In the genomic region with DNA sequence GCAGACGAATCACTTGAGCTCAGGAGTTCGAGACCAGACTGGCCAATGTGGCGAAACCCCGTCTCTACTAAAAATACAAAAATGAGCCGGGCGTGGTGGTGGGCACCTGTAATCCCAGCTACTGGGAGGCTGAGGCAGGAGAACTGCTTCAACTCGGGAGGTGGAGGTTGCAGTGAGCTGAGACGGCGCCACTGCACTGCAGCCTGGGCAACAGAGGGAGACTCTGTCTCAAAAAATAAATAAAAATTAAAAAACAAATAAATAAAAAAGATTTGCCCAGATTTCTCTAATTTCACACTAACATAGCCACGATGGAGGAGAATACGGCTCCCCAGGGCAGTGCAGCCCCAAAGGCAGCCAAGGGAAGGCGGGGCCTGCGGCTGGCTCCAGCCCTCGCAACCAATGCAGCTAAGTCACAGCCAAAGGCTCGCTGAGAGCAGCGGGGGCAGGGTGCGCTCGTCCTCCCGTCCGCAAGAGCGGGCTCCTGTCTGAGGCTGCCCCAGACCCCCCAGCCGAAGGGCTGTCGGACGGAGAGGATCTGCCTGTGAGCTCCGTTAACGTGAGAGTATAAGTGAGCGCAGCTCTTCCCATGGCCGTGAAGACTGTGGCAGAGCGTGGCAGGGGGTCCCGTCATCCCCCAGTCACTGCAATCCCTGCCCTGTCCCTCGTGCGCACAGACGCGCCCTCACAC, we compare ENCODE assay signal across 16 cellular contexts. TPM values are rescaled to one million over a fixed set of nuclear protein-coding genes. Genes with fewer than 3 reads are reported as not detected.
DNase-seq lines count a peak whose midpoint lies in the region; ATAC-seq and TF ChIP-seq lines count a peak whose summit lies in the region.
"Had no signal": no experiment of that assay in that cellular context is flagged by ENCODE, and none has a peak within 500 bp of the region (broad histone marks: within the 10 kb centered on the region; RNA-seq: fewer than 3 reads in every experiment).

No MANE protein-coding gene starts in this region.

- no peaks in the 10 kb centered on the region for H3K4me1 Mint-ChIP-seq in activated CD8-positive, alpha-beta T cell treated with anti-CD3 and anti-CD28 coated beads for 36 hours (ENCODE audit: low read depth)

- no peaks in the 10 kb centered on the region for H3K27me3 Mint-ChIP-seq in activated CD8-positive, alpha-beta T cell treated with anti-CD3 and anti-CD28 coated beads for 36 hours

- no peaks in the 10 kb centered on the region for H3K79me1 ChIP-seq in mesenchymal stem cell (replicated peaks; ENCODE audit: low read length, poor library complexity, severe bottlenecking)

- H2AFZ ChIP-seq in mesenchymal stem cell (ENCODE audit: low read depth, low read length) = no peak overlapping the region
- H2AFZ ChIP-seq: PC-9 had no signal

- H3K14ac ChIP-seq in mesenchymal stem cell (ENCODE audit: low read length in 2 of 2) = no peak overlapping the region

- peaks cover 12% of the 10 kb centered on the region for H3K36me3 ChIP-seq in right atrium auricular region
- peaks cover 0 to 5% of the 10 kb centered on the region in 2 experiments for H3K36me3 ChIP-seq in mesenchymal stem cell (ENCODE audit: control insufficient read depth in 1 of 2, insufficient read depth in 2 of 2, low read depth in 1 of 2, low read length in 2 of 2)
- H3K36me3 ChIP-seq in aorta (ENCODE audit: control insufficient read depth in 1 of 2, insufficient read depth in 2 of 2, low read length in 1 of 2) = peaks cover 0 to 2% of the 10 kb centered on the region in 2 donors

- H3K4me3 Mint-ChIP-seq in activated CD8-positive, alpha-beta T cell treated with anti-CD3 and anti-CD28 coated beads for 36 hours = no peak overlapping the region
- H3K4me3 Mint-ChIP-seq: CD8-positive, alpha-beta T cell had no signal

- POLR2A ChIA-PET in activated CD8-positive, alpha-beta T cell treated with anti-CD3 and anti-CD28 coated beads for 36 hours (lab: Charles Lee) = no interaction called here

- no peaks in the 10 kb centered on the region for H3K27me3 ChIP-seq in right atrium auricular region
- no peaks in the 10 kb centered on the region for H3K27me3 ChIP-seq in mesenchymal stem cell (ENCODE audit: control insufficient read depth in 1 of 2, insufficient read depth in 1 of 2, low read length in 2 of 2)
- H3K27me3 ChIP-seq in aorta (ENCODE audit: control insufficient read depth in 1 of 2, insufficient read depth in 2 of 2, low read length in 1 of 2) = no peaks in the 10 kb centered on the region
- H3K27me3 ChIP-seq: BLaER1, MG63 had no signal

- H4K91ac ChIP-seq in mesenchymal stem cell (ENCODE audit: low read length) = peak overlapping the region; percentile 27

- intact Hi-C loops in Right ventricle myocardium superior (cut with DNase I) = no loop called here
- intact Hi-C loops in left cardiac atrium (cut with DNase I) = no loop called here
- intact Hi-C loops in aorta (cut with DNase I) = no loop called here
- intact Hi-C loops in activated CD8-positive, alpha-beta T cell treated with anti-CD3 and anti-CD28 coated beads for 36 hours (cut with micrococcal nuclease) = no loop called here

- H3K27ac ChIP-seq in right atrium auricular region (no peak overlapping the region), mesenchymal stem cell (ENCODE audit: low read length, poor library complexity, severe bottlenecking) (no peak overlapping the region), aorta (ENCODE audit: low read depth in 1 of 2, low read length in 2 of 2) (no peak overlapping the region)
- H3K27ac ChIP-seq: BLaER1, PC-9 had no signal

- H2AK5ac ChIP-seq in mesenchymal stem cell (ENCODE audit: low read length, severe bottlenecking) = no peak overlapping the region

- no peak for TF ChIP-seq CTCF in right atrium auricular region (IDR thresholded peaks at IDR 0.05)
- TF ChIP-seq CTCF in activated CD8-positive, alpha-beta T cell treated with anti-CD3 and anti-CD28 coated beads for 36 hours (IDR thresholded peaks at IDR 0.05) = no peak

- H3K36me3 Mint-ChIP-seq in activated CD8-positive, alpha-beta T cell treated with anti-CD3 and anti-CD28 coated beads for 36 hours (ENCODE audit: low read depth) = no peaks in the 10 kb centered on the region

- H2BK120ac ChIP-seq in mesenchymal stem cell (ENCODE audit: low read depth, low read length) = no peak overlapping the region

- H3K9me3 ChIP-seq in right atrium auricular region (no peaks in the 10 kb centered on the region), mesenchymal stem cell (ENCODE audit: control insufficient read depth, low read length) (no peaks in the 10 kb centered on the region), aorta (ENCODE audit: control insufficient read depth, low read length) (no peaks in the 10 kb centered on the region)
- H3K9me3 ChIP-seq: BLaER1, MG63 had no signal

- no peak overlapping the region for H2BK12ac ChIP-seq in mesenchymal stem cell (ENCODE audit: low read length in 2 of 2)

- H4K8ac ChIP-seq in mesenchymal stem cell (ENCODE audit: low read length) = no peak overlapping the region

- H3K18ac ChIP-seq in mesenchymal stem cell (ENCODE audit: low read depth in 1 of 2, low read length in 2 of 2) = no peak overlapping the region

- ATAC-seq in Right ventricle myocardium superior (ENCODE audit: poor library complexity) (peak; percentile 97), left cardiac atrium (peak; percentile 72 to 83), aorta (ENCODE audit: low FRiP score) (peak; percentile 85), HG02759 (IDR thresholded peaks at IDR 0.05; ENCODE audit: unreplicated experiment) (no peak)
- no peak for ATAC-seq in activated CD8-positive, alpha-beta T cell treated with anti-CD3 and anti-CD28 coated beads for 36 hours
- ATAC-seq: CD8-positive, alpha-beta T cell had no signal

- H3K9ac ChIP-seq in mesenchymal stem cell (ENCODE audit: low read length) = no peak overlapping the region
- H3K9ac ChIP-seq: BLaER1 had no signal

- DNase-seq in Right ventricle myocardium superior (peak; percentile 82), right atrium auricular region (ENCODE audit: low spot score) (no peak), left cardiac atrium (no peak), mesenchymal stem cell (no peak), aorta (no peak)
- no peak for DNase-seq in activated CD8-positive, alpha-beta T cell treated with anti-CD3 and anti-CD28 coated beads for 36 hours
- no peak for DNase-seq in activated naive CD4-positive, alpha-beta T cell treated with Interleukin-2 at 50 U/mL for 16 hours
- DNase-seq: CD8-positive, alpha-beta T cell; Karpas-422; MG63; NCI-H1092 treated with DMSO at 0.1 percent for 48 hours; NCI-H2081 treated with DMSO at 0.1 percent for 48 hours; NCI-H510A treated with DMSO at 0.1 percent for 48 hours; PC-9 had no signal

- WGBS in mesenchymal stem cell = 94% methylated on average over 32 of the region's 34 CpGs
- 91 to 93% methylated on average over 34 of the region's 34 CpGs for WGBS in aorta, 2 donors

- no peak overlapping the region for H3K27ac Mint-ChIP-seq in activated CD8-positive, alpha-beta T cell treated with anti-CD3 and anti-CD28 coated beads for 36 hours
- H3K27ac Mint-ChIP-seq: CD8-positive, alpha-beta T cell had no signal

- H2BK5ac ChIP-seq in mesenchymal stem cell (ENCODE audit: low read depth, low read length, poor library complexity, severe bottlenecking) = no peak overlapping the region

- no peak overlapping the region for H3K4ac ChIP-seq in mesenchymal stem cell (ENCODE audit: low read depth in 1 of 2, low read length in 2 of 2)

- CTCF ChIA-PET in activated CD8-positive, alpha-beta T cell treated with anti-CD3 and anti-CD28 coated beads for 36 hours (lab: Charles Lee) = no interaction called here

- no peaks in the 10 kb centered on the region for H3K9me3 Mint-ChIP-seq in activated CD8-positive, alpha-beta T cell treated with anti-CD3 and anti-CD28 coated beads for 36 hours
- H3K9me3 Mint-ChIP-seq: CD8-positive, alpha-beta T cell had no signal

- H3K4me3 ChIP-seq in right atrium auricular region (no peak overlapping the region), mesenchymal stem cell (ENCODE audit: insufficient read depth in 1 of 2, low read depth in 1 of 2, low read length in 2 of 2) (no peak overlapping the region), aorta (ENCODE audit: low read length in 2 of 2) (no peak overlapping the region)
- H3K4me3 ChIP-seq: BLaER1, MG63, PC-9 had no signal

- H2BK15ac ChIP-seq in mesenchymal stem cell (ENCODE audit: low read depth, poor library complexity, severe bottlenecking) = no peak overlapping the region

- no peak overlapping the region for H3K4me2 ChIP-seq in mesenchymal stem cell (ENCODE audit: low read length, poor library complexity, severe bottlenecking)
- H3K4me2 ChIP-seq: PC-9 had no signal

- H3K23ac ChIP-seq in mesenchymal stem cell (ENCODE audit: low read length in 2 of 2) = no peak overlapping the region

- H3K4me1 ChIP-seq in right atrium auricular region = no peaks in the 10 kb centered on the region
- no peaks in the 10 kb centered on the region for H3K4me1 ChIP-seq in mesenchymal stem cell (ENCODE audit: control insufficient read depth, insufficient read depth, low read depth, low read length)
- no peaks in the 10 kb centered on the region for H3K4me1 ChIP-seq in aorta (ENCODE audit: control insufficient read depth in 1 of 2, insufficient read depth in 2 of 2, low read length in 2 of 2)

RNA-seq across cellular contexts. Expression of gene SLC12A7, which starts 43.5 kb away (rescaled TPM):
- total RNA-seq in Right ventricle myocardium superior (172 TPM), right atrium auricular region (10 to 100 TPM; 28.5 to 42.3 TPM), left cardiac atrium (10 to 100 TPM; 53.7 to 54.1 TPM), aorta (10 to 100 TPM; 26.6 to 54.4 TPM)
- polyA plus RNA-seq in mesenchymal stem cell (2013, experiment 1 of 2) = 23.4 TPM
- polyA plus RNA-seq in mesenchymal stem cell (2013, experiment 2 of 2) = 22.9 TPM
- polyA plus RNA-seq in aorta = 10 to 100 TPM in 1 of 2 donors, 1 to 10 TPM in 1; 4.5 to 12.1 TPM
- total RNA-seq in activated CD8-positive, alpha-beta T cell treated with anti-CD3 and anti-CD28 coated beads for 36 hours = 10 to 100 TPM; 21.6 to 24.8 TPM

RNA-seq across cellular contexts. Expression of gene NKD2, which starts 59.7 kb away (rescaled TPM):
- total RNA-seq in Right ventricle myocardium superior (2.8 TPM), right atrium auricular region (1 to 10 TPM; 2.4 to 2.8 TPM), left cardiac atrium (10 to 100 TPM in 1 of 2 donors, 1 to 10 TPM in 1; 4.4 to 10.4 TPM), aorta (1 to 10 TPM; 2.8 to 6.8 TPM)
- polyA plus RNA-seq in mesenchymal stem cell (2013, experiment 1 of 2) = 6.5 TPM
- polyA plus RNA-seq in mesenchymal stem cell (2013, experiment 2 of 2) = 6.2 TPM
- under 1 TPM in 1 of 2 donors, not detected in 1; 0.10 TPM for polyA plus RNA-seq in aorta
- 1 to 10 TPM; 1.5 to 2.3 TPM for total RNA-seq in activated CD8-positive, alpha-beta T cell treated with anti-CD3 and anti-CD28 coated beads for 36 hours

Comparison
In these comparisons a context has a peak if more than half of its experiments do, and no peak if none do; other contexts are left out.
1. ATAC-seq: peak in Right ventricle myocardium superior (single experiment), left cardiac atrium (2 of 2) and aorta (single experiment); none in activated CD8-positive, alpha-beta T cell treated with anti-CD3 and anti-CD28 coated beads for 36 hours (single experiment) and HG02759 (single experiment).